20 cellular contexts compared by ENCODE assay signal in the genomic region with DNA sequence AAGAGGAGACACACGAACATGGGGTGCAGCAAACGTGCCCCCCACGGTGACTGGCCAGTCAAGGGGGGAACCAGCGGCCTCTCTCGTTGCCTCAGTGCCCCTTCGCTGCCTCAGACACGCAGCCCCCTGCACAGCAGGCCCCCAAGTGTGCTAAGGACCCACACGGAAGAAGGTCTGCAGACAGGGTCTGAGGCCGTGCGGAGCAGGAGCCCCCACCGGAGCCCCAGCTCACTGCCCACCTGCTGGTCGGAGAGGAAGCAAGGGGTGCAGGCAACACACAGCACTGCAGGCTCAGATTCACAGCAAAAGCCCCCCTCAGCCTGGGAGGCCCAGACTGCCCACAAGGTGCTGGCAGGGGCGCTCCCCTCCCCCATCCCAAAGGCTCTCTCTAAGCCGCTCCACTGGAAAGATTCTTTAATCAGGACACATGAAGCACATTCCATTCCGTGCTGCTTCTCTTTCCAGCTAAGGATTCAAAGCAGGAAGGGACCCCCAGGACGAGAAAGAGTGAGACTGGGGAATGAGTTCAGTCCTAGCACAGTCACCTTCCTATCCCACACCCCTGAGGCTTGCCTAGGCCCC.
"Had no signal": no experiment of that assay in that cellular context is flagged by ENCODE, and none has a peak within 500 bp of the region (broad histone marks: within the 10 kb centered on the region; RNA-seq: fewer than 3 reads in every experiment).

No MANE protein-coding gene starts in this region.

- H3K27ac Mint-ChIP-seq: activated B cell treated with CpG ODN at 0.5 μM for 24 hours; activated naive CD4-positive, alpha-beta T cell treated with anti-CD3 and anti-CD28 coated beads, Interleukin-2, amount 50 U/mL, for 24 hours had no signal

- H3K4me3 ChIP-seq: esophagus muscularis mucosa, lower lobe of right lung, mucosa of descending colon, spleen, testis, upper lobe of right lung had no signal

- H3K9me3 Mint-ChIP-seq: activated B cell treated with CpG ODN at 0.5 μM for 24 hours; activated CD4-positive, alpha-beta T cell treated with anti-CD3 and anti-CD28 coated beads, Interleukin-2, amount 10 ng/mL, durations not matched to agents 7 days and 5 days; activated naive CD4-positive, alpha-beta T cell treated with anti-CD3 and anti-CD28 coated beads, Interleukin-2, amount 50 U/mL, for 24 hours; brain; naive thymus-derived CD8-positive, alpha-beta T cell had no signal

- H3K27me3 Mint-ChIP-seq: activated B cell treated with CpG ODN at 0.5 μM for 24 hours; activated CD4-positive, alpha-beta T cell treated with anti-CD3 and anti-CD28 coated beads, Interleukin-2, amount 10 ng/mL, durations not matched to agents 7 days and 5 days; activated naive CD4-positive, alpha-beta T cell treated with anti-CD3 and anti-CD28 coated beads, Interleukin-2, amount 50 U/mL, for 24 hours; naive thymus-derived CD8-positive, alpha-beta T cell; progenitor cell of endocrine pancreas; T-helper 17 cell had no signal

- H3K4me1 Mint-ChIP-seq: activated naive CD4-positive, alpha-beta T cell treated with anti-CD3 and anti-CD28 coated beads, Interleukin-2, amount 50 U/mL, for 24 hours had no signal

- H3K9me3 ChIP-seq: esophagus muscularis mucosa, lower lobe of right lung, mucosa of descending colon, spleen, testis, upper lobe of right lung had no signal

- H3K27me3 ChIP-seq: esophagus muscularis mucosa, spleen, testis, upper lobe of right lung had no signal

- ATAC-seq: left cardiac atrium; lower lobe of right lung; naive thymus-derived CD8-positive, alpha-beta T cell; sciatic nerve; T-helper 17 cell had no signal

- H3K4me3 Mint-ChIP-seq: activated B cell treated with CpG ODN at 0.5 μM for 24 hours; activated CD4-positive, alpha-beta T cell treated with anti-CD3 and anti-CD28 coated beads, Interleukin-2, amount 10 ng/mL, durations not matched to agents 7 days and 5 days; activated naive CD4-positive, alpha-beta T cell treated with anti-CD3 and anti-CD28 coated beads, Interleukin-2, amount 50 U/mL, for 24 hours; brain; naive thymus-derived CD8-positive, alpha-beta T cell had no signal

- H3K27ac ChIP-seq: esophagus muscularis mucosa, lower lobe of right lung, testis, upper lobe of right lung had no signal

- DNase-seq: activated B cell treated with CpG ODN at 0.5 μM for 24 hours; amygdala; hypothalamus; left cardiac atrium; lower lobe of right lung; mucosa of descending colon; naive thymus-derived CD8-positive, alpha-beta T cell; nucleus accumbens; stimulated activated CD4-positive, alpha-beta T cell treated with anti-CD3 and anti-CD28 coated beads, Interleukin-1b, Interleukin-23, amount 100 ng/mL, for 48 hours; stimulated activated naive CD4-positive, alpha-beta T cell treated with Interleukin-2 at 50 U/mL for 16 hours; T-helper 17 cell; testis; upper lobe of right lung had no signal
